8 cellular contexts compared by ENCODE assay signal in genomic region chr4:73868206-73869129, GRCh38. TPM values are rescaled to one million over a fixed set of nuclear protein-coding genes. Genes with fewer than 3 reads are reported as not detected.
DNase-seq lines count a peak whose midpoint lies in the region; ATAC-seq, FAIRE-seq and TF ChIP-seq lines count a peak whose summit lies in the region.

No MANE protein-coding gene starts in this region.

- H3K4me1 ChIP-seq in keratinocyte (ENCODE audit: control insufficient read depth, extremely low read depth, insufficient read depth, low read length) (peaks cover 41% of the 10 kb centered on the region), small intestine (ENCODE audit: control insufficient read depth in 2 of 2, insufficient read depth in 1 of 2, low read depth in 1 of 2, low read length in 1 of 2) (no peaks in the 10 kb centered on the region)

- no peaks in the 10 kb centered on the region for H4K20me1 ChIP-seq in keratinocyte (ENCODE audit: control insufficient read depth, extremely low read depth, insufficient read depth, low read length)

- ATAC-seq in HG02973 (IDR thresholded peaks at IDR 0.05; ENCODE audit: unreplicated experiment) (no peak), GM21367 (IDR thresholded peaks at IDR 0.05; ENCODE audit: unreplicated experiment) (no peak)

- H3K27ac ChIP-seq in keratinocyte (ENCODE audit: control insufficient read depth, insufficient read depth, low read length) (peak overlapping the region; percentile 79), small intestine (ENCODE audit: low read depth in 1 of 2, low read length in 1 of 2) (peak overlapping the region in 1 of 2 donors; percentile 74)

- no peak for TF ChIP-seq CTCF in HFF-Myc (IDR thresholded peaks at IDR 0.05; ENCODE audit: low read depth, low read length, missing control alignments)
- no peak for TF ChIP-seq CTCF in cardiac fibroblast (IDR thresholded peaks at IDR 0.05; ENCODE audit: low read depth, low read length)
- TF ChIP-seq CTCF in keratinocyte (optimal IDR thresholded peaks at IDR 0.05 in 1 of 3, IDR thresholded peaks at IDR 0.05 in 1 of 3, conservative IDR thresholded peaks at IDR 0.05 in 1 of 3; ENCODE audit: extremely low read depth in 1 of 3, insufficient read depth in 2 of 3, low read length in 3 of 3), result no peak

- H3K27me3 ChIP-seq in keratinocyte (ENCODE audit: control insufficient read depth, extremely low read depth, insufficient read depth, low read length) (no peaks in the 10 kb centered on the region), small intestine (ENCODE audit: control insufficient read depth in 2 of 2, insufficient read depth in 2 of 2, low read length in 2 of 2) (no peaks in the 10 kb centered on the region)

- DNase-seq in HFF-Myc (ENCODE audit: extremely low read depth, low read depth) (no peak), cardiac fibroblast (ENCODE audit: low read depth in 2 of 2) (peak in 1 of 2 donors; percentile 45), keratinocyte (ENCODE audit: low read depth, low spot score) (no peak), small intestine (peak; percentile 19), activated T-cell treated with anti-CD3 and anti-CD28 coated beads for 4 hours (no peak)
- no peak for DNase-seq in NK-92 treated with Interleukin-12 subunit alpha and Interleukin-12 subunit beta, amount 100 ng/mL, for 24 hours (lab: John Stamatoyannopoulos, UW)

- WGBS in small intestine, 3 donors, result 19 to 33% (median 23%) methylated on average over 16 of the region's 16 CpGs

- H3K4me2 ChIP-seq in keratinocyte (ENCODE audit: control insufficient read depth, extremely low read depth, insufficient read depth, low read depth, low read length), result peak overlapping the region; percentile 95

- H3K9me3 ChIP-seq in keratinocyte (ENCODE audit: control insufficient read depth, low read depth, low read length) (no peaks in the 10 kb centered on the region), small intestine (ENCODE audit: control insufficient read depth, low read depth) (no peaks in the 10 kb centered on the region)

- peak overlapping the region; percentile 58 for H3K4me3 ChIP-seq in HFF-Myc (replicated peaks; ENCODE audit: low read depth, low read length)
- H3K4me3 ChIP-seq in cardiac fibroblast (replicated peaks in 1 of 2; ENCODE audit: low read depth in 2 of 2, low read length in 2 of 2), result peak overlapping the region; percentile 68 to 71
- H3K4me3 ChIP-seq in keratinocyte (ENCODE audit: control insufficient read depth in 2 of 3, extremely low read depth in 1 of 3, insufficient read depth in 2 of 3, low read depth in 1 of 3, low read length in 3 of 3), result peak overlapping the region; percentile 56 to 81 (median 78)
- H3K4me3 ChIP-seq in small intestine (ENCODE audit: low read depth in 1 of 2, low read length in 2 of 2), result peak overlapping the region in 1 of 2 donors; percentile 48

- H3K36me3 ChIP-seq in keratinocyte (ENCODE audit: control insufficient read depth in 2 of 2, extremely low read depth in 1 of 2, insufficient read depth in 2 of 2, low read length in 2 of 2) (peaks cover 0 to 2% of the 10 kb centered on the region in 2 experiments), small intestine (ENCODE audit: control insufficient read depth in 2 of 2, insufficient read depth in 2 of 2, low read length in 2 of 2) (no peaks in the 10 kb centered on the region)

- FAIRE-seq in keratinocyte (lab: Jason Lieb, UNC) (peak; percentile 86), small intestine (lab: Jason Lieb, UNC) (no peak)

- no peaks in the 10 kb centered on the region for H3K9me1 ChIP-seq in keratinocyte (ENCODE audit: control insufficient read depth, extremely low read depth, insufficient read depth, low read length)

- H3K9ac ChIP-seq in keratinocyte (ENCODE audit: control insufficient read depth, extremely low read depth, insufficient read depth, low read length), result peak overlapping the region; percentile 78

- peak overlapping the region; percentile 86 for H2AFZ ChIP-seq in keratinocyte (ENCODE audit: control insufficient read depth, low read length)

- dilution Hi-C loops in keratinocyte (cut with MboI; ENCODE audit: extremely low pct_ligation_motif_present, low sequenced_read_pairs), result no loop called here

- no peaks in the 10 kb centered on the region for H3K79me2 ChIP-seq in keratinocyte (ENCODE audit: control insufficient read depth, insufficient read depth, low read length)

RNA-seq across cellular contexts. Expression of gene CXCL1, which starts 0.7 kb away (rescaled TPM):
- polyA plus RNA-seq in keratinocyte (12.0 to 40.7 TPM (median 35.5 TPM) in 3 replicates), small intestine (10 to 100 TPM in 2 of 3 donors, 1 to 10 TPM in 1; 2.9 to 13.8 (median 12.7) TPM)
- 1.1 TPM for polyA plus RNA-seq in keratinocyte (2011; ENCODE audit: low read depth)
- polyA plus RNA-seq in keratinocyte (2011; cell fraction: cytosol; rRNA removed), result 36.6 and 37.0 TPM in 2 replicates
- polyA plus RNA-seq in keratinocyte (2011; cell fraction: nucleus; rRNA removed), result 92.7 and 98.5 TPM in 2 replicates
- polyA plus RNA-seq in keratinocyte (2012; ENCODE audit: low replicate concordance), result 3.6 and 28.9 TPM in 2 replicates
- 1.6 to 8.3 TPM (median 3.4 TPM) in 3 replicates for polyA minus RNA-seq in keratinocyte
- 8.6 TPM for polyA minus RNA-seq in keratinocyte (2011; cell fraction: cytosol; rRNA and poly(A)+ RNA removed)
- polyA minus RNA-seq in keratinocyte (2011; cell fraction: nucleus; rRNA and poly(A)+ RNA removed), result 10.4 and 15.7 TPM in 2 replicates

RNA-seq across cellular contexts. Expression of gene PF4V1, which starts 15.4 kb away (rescaled TPM):
- polyA plus RNA-seq in keratinocyte, result not detected in 3 replicates
- polyA plus RNA-seq in keratinocyte (2011; ENCODE audit: low read depth), result not detected
- not detected in 2 replicates for polyA plus RNA-seq in keratinocyte (2011; cell fraction: cytosol; rRNA removed)
- not detected in 2 replicates for polyA plus RNA-seq in keratinocyte (2011; cell fraction: nucleus; rRNA removed)
- polyA plus RNA-seq in keratinocyte (2012; ENCODE audit: low replicate concordance), result not detected in 2 replicates
- not detected in 3 replicates for polyA minus RNA-seq in keratinocyte
- polyA minus RNA-seq in keratinocyte (2011; cell fraction: cytosol; rRNA and poly(A)+ RNA removed), result not detected
- not detected in 2 replicates for polyA minus RNA-seq in keratinocyte (2011; cell fraction: nucleus; rRNA and poly(A)+ RNA removed)
- polyA plus RNA-seq in small intestine, result not detected

RNA-seq across cellular contexts. Expression of gene CXCL6, which starts 32.0 kb away (rescaled TPM):
- polyA plus RNA-seq in keratinocyte (0.08 to 0.29 TPM in 2 of 3 replicates, not detected in the other), small intestine (1 to 10 TPM in 2 of 3 donors, not detected in 1; 1.6 to 5.9 TPM)
- polyA plus RNA-seq in keratinocyte (2011; ENCODE audit: low read depth), result not detected
- polyA plus RNA-seq in keratinocyte (2011; cell fraction: cytosol; rRNA removed), result 0.09 and 0.19 TPM in 2 replicates
- polyA plus RNA-seq in keratinocyte (2011; cell fraction: nucleus; rRNA removed), result 0.08 and 0.37 TPM in 2 replicates
- 0.48 TPM in 1 of 2 replicates, not detected in the other for polyA plus RNA-seq in keratinocyte (2012; ENCODE audit: low replicate concordance)
- 0.23 TPM in 1 of 3 replicates, not detected in the others for polyA minus RNA-seq in keratinocyte
- polyA minus RNA-seq in keratinocyte (2011; cell fraction: cytosol; rRNA and poly(A)+ RNA removed), result not detected
- not detected in 2 replicates for polyA minus RNA-seq in keratinocyte (2011; cell fraction: nucleus; rRNA and poly(A)+ RNA removed)
